In the genomic region with DNA sequence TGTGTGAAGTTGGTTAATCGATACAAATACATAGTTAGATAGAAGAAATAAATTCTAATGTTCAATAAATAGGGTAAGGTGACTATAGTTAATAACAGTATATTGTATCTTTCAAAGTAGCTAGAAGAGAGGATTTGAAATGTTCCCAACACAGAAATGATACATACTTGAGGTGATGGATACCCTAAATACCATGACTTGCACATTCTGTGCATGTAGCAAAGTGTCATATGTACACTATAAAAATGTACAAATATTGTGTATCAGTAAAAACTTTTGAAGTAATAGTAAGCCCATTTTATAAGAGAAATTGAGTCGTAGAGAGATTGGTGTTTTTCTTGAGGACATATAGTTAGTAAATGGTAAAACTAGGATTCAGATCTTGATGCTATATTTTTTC, we compare ENCODE assay signal across 2 cellular contexts.
TF ChIP-seq lines count a peak whose summit lies in the region.

No MANE protein-coding gene starts in this region.

TF ChIP-seq in HepG2, 621 proteins besides CTCF, POLR2A, EP300 and RAD21:
- TF ChIP-seq SSRP1 (CRISPR knock-in tag; IDR thresholded peaks at IDR 0.05) (no peak), NFE2L2 (IDR thresholded peaks at IDR 0.05; ENCODE audit: low read length) (peak; percentile 67), TEAD2 (CRISPR knock-in tag; IDR thresholded peaks at IDR 0.05) (no peak), ZKSCAN5 (CRISPR knock-in tag; IDR thresholded peaks at IDR 0.05) (no peak), ZNF761 (CRISPR knock-in tag; conservative IDR thresholded peaks at IDR 0.05) (no peak), SOX5 (CRISPR knock-in tag; IDR thresholded peaks at IDR 0.05; ENCODE audit: borderline replicate concordance) (no peak), ZNF879 (CRISPR knock-in tag; IDR thresholded peaks at IDR 0.05) (no peak), U2AF2 (IDR thresholded peaks at IDR 0.05; ENCODE audit: low read depth, low read length) (no peak)
- TF ChIP-seq, protein P1, sequence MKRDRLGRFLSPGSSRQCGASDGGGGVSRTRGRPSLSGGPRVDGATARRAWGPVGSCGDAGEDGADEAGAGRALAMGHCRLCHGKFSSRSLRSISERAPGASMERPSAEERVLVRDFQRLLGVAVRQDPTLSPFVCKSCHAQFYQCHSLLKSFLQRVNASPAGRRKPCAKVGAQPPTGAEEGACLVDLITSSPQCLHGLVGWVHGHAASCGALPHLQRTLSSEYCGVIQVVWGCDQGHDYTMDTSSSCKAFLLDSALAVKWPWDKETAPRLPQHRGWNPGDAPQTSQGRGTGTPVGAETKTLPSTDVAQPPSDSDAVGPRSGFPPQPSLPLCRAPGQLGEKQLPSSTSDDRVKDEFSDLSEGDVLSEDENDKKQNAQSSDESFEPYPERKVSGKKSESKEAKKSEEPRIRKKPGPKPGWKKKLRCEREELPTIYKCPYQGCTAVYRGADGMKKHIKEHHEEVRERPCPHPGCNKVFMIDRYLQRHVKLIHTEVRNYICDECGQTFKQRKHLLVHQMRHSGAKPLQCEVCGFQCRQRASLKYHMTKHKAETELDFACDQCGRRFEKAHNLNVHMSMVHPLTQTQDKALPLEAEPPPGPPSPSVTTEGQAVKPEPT (CRISPR knock-in tag; IDR thresholded peaks at IDR 0.05; ENCODE audit: low read depth) = no peak

TF ChIP-seq in H1, 55 proteins besides CTCF, POLR2A, EP300 and RAD21:
- TF ChIP-seq E2F6 (IDR thresholded peaks at IDR 0.05) = no peak
- no peak for TF ChIP-seq YY1 (IDR thresholded peaks at IDR 0.05; ENCODE audit: low read depth, low read length)
- TF ChIP-seq RBBP5 (IDR thresholded peaks at IDR 0.05; ENCODE audit: borderline replicate concordance, low read depth, low read length) = no peak
- TF ChIP-seq, protein P2, sequence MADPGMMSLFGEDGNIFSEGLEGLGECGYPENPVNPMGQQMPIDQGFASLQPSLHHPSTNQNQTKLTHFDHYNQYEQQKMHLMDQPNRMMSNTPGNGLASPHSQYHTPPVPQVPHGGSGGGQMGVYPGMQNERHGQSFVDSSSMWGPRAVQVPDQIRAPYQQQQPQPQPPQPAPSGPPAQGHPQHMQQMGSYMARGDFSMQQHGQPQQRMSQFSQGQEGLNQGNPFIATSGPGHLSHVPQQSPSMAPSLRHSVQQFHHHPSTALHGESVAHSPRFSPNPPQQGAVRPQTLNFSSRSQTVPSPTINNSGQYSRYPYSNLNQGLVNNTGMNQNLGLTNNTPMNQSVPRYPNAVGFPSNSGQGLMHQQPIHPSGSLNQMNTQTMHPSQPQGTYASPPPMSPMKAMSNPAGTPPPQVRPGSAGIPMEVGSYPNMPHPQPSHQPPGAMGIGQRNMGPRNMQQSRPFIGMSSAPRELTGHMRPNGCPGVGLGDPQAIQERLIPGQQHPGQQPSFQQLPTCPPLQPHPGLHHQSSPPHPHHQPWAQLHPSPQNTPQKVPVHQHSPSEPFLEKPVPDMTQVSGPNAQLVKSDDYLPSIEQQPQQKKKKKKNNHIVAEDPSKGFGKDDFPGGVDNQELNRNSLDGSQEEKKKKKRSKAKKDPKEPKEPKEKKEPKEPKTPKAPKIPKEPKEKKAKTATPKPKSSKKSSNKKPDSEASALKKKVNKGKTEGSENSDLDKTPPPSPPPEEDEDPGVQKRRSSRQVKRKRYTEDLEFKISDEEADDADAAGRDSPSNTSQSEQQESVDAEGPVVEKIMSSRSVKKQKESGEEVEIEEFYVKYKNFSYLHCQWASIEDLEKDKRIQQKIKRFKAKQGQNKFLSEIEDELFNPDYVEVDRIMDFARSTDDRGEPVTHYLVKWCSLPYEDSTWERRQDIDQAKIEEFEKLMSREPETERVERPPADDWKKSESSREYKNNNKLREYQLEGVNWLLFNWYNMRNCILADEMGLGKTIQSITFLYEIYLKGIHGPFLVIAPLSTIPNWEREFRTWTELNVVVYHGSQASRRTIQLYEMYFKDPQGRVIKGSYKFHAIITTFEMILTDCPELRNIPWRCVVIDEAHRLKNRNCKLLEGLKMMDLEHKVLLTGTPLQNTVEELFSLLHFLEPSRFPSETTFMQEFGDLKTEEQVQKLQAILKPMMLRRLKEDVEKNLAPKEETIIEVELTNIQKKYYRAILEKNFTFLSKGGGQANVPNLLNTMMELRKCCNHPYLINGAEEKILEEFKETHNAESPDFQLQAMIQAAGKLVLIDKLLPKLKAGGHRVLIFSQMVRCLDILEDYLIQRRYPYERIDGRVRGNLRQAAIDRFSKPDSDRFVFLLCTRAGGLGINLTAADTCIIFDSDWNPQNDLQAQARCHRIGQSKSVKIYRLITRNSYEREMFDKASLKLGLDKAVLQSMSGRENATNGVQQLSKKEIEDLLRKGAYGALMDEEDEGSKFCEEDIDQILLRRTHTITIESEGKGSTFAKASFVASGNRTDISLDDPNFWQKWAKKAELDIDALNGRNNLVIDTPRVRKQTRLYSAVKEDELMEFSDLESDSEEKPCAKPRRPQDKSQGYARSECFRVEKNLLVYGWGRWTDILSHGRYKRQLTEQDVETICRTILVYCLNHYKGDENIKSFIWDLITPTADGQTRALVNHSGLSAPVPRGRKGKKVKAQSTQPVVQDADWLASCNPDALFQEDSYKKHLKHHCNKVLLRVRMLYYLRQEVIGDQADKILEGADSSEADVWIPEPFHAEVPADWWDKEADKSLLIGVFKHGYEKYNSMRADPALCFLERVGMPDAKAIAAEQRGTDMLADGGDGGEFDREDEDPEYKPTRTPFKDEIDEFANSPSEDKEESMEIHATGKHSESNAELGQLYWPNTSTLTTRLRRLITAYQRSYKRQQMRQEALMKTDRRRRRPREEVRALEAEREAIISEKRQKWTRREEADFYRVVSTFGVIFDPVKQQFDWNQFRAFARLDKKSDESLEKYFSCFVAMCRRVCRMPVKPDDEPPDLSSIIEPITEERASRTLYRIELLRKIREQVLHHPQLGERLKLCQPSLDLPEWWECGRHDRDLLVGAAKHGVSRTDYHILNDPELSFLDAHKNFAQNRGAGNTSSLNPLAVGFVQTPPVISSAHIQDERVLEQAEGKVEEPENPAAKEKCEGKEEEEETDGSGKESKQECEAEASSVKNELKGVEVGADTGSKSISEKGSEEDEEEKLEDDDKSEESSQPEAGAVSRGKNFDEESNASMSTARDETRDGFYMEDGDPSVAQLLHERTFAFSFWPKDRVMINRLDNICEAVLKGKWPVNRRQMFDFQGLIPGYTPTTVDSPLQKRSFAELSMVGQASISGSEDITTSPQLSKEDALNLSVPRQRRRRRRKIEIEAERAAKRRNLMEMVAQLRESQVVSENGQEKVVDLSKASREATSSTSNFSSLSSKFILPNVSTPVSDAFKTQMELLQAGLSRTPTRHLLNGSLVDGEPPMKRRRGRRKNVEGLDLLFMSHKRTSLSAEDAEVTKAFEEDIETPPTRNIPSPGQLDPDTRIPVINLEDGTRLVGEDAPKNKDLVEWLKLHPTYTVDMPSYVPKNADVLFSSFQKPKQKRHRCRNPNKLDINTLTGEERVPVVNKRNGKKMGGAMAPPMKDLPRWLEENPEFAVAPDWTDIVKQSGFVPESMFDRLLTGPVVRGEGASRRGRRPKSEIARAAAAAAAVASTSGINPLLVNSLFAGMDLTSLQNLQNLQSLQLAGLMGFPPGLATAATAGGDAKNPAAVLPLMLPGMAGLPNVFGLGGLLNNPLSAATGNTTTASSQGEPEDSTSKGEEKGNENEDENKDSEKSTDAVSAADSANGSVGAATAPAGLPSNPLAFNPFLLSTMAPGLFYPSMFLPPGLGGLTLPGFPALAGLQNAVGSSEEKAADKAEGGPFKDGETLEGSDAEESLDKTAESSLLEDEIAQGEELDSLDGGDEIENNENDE (IDR thresholded peaks at IDR 0.05; ENCODE audit: insufficient replicate concordance, low read length) = no peak
